ENCODE assay signal across 1 cellular context in genomic region chr6:7270320-7271204, GRCh38.
TF ChIP-seq lines count a peak whose summit lies in the region.

No MANE protein-coding gene starts in this region.

TF ChIP-seq in HepG2, 621 proteins besides CTCF, POLR2A, EP300 and RAD21 (continued from another document and continues in another):
- TF ChIP-seq NFIC (IDR thresholded peaks at IDR 0.05; ENCODE audit: low read length), result peak; percentile 36; the same call in 1 of the 2 replicates
- TF ChIP-seq SOX6 (IDR thresholded peaks at IDR 0.05), result no peak
- peak; percentile 78 for TF ChIP-seq SOX6 (CRISPR knock-in tag; IDR thresholded peaks at IDR 0.05)
- no peak for TF ChIP-seq HMG20B (CRISPR knock-in tag; conservative IDR thresholded peaks at IDR 0.05)
- TF ChIP-seq JUN (CRISPR knock-in tag; IDR thresholded peaks at IDR 0.05), result peak; percentile 58; the same call in 1 of the 2 replicates
- no peak for TF ChIP-seq ZNF430 (CRISPR knock-in tag; IDR thresholded peaks at IDR 0.05)
- peak; percentile 19; the same call in 1 of the 2 replicates for TF ChIP-seq SP4 (CRISPR knock-in tag; IDR thresholded peaks at IDR 0.05)
- no peak for TF ChIP-seq HNRNPUL1 (IDR thresholded peaks at IDR 0.05; ENCODE audit: low read depth, low read length)
- TF ChIP-seq NBN (conservative IDR thresholded peaks at IDR 0.05), result no peak
- TF ChIP-seq ZHX1 (CRISPR knock-in tag; IDR thresholded peaks at IDR 0.05; ENCODE audit: low read depth), result peak; percentile 35; the same call in 1 of the 2 replicates
- TF ChIP-seq, protein P1, sequence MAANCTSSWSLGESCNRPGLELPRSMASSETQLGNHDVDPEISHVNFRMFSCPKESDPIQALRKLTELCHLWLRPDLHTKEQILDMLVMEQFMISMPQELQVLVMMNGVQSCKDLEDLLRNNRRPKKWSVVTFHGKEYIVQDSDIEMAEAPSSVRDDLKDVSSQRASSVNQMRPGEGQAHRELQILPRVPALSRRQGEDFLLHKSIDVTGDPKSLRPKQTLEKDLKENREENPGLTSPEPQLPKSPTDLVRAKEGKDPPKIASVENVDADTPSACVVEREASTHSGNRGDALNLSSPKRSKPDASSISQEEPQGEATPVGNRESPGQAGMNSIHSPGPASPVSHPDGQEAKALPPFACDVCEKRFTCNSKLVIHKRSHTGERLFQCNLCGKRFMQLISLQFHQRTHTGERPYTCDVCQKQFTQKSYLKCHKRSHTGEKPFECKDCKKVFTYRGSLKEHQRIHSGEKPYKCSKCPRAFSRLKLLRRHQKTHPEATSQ (CRISPR knock-in tag; IDR thresholded peaks at IDR 0.05; ENCODE audit: borderline replicate concordance), result no peak
- no peak for TF ChIP-seq ZUFSP (CRISPR knock-in tag; IDR thresholded peaks at IDR 0.05; ENCODE audit: borderline replicate concordance)
- no peak for TF ChIP-seq ATRX (CRISPR knock-in tag; IDR thresholded peaks at IDR 0.05; ENCODE audit: borderline replicate concordance)
- TF ChIP-seq NR2F1 (CRISPR knock-in tag; IDR thresholded peaks at IDR 0.05), result peak; percentile 90 to 91
- no peak for TF ChIP-seq ZNF3 (CRISPR knock-in tag; IDR thresholded peaks at IDR 0.05)
- no peak for TF ChIP-seq ZNF781 (CRISPR knock-in tag; IDR thresholded peaks at IDR 0.05; ENCODE audit: borderline replicate concordance, not compliant biosample characterization)
- peak; percentile 70 for TF ChIP-seq HOXA3 (CRISPR knock-in tag; IDR thresholded peaks at IDR 0.05)
- TF ChIP-seq, protein P2, sequence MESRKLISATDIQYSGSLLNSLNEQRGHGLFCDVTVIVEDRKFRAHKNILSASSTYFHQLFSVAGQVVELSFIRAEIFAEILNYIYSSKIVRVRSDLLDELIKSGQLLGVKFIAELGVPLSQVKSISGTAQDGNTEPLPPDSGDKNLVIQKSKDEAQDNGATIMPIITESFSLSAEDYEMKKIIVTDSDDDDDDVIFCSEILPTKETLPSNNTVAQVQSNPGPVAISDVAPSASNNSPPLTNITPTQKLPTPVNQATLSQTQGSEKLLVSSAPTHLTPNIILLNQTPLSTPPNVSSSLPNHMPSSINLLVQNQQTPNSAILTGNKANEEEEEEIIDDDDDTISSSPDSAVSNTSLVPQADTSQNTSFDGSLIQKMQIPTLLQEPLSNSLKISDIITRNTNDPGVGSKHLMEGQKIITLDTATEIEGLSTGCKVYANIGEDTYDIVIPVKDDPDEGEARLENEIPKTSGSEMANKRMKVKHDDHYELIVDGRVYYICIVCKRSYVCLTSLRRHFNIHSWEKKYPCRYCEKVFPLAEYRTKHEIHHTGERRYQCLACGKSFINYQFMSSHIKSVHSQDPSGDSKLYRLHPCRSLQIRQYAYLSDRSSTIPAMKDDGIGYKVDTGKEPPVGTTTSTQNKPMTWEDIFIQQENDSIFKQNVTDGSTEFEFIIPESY (CRISPR knock-in tag; IDR thresholded peaks at IDR 0.05), result no peak
- peak; percentile 87; the same call in 1 of the 2 replicates for TF ChIP-seq ZNF354B (CRISPR knock-in tag; IDR thresholded peaks at IDR 0.05)
- no peak for TF ChIP-seq EHMT2 (IDR thresholded peaks at IDR 0.05; ENCODE audit: borderline replicate concordance, low read depth, low read length)
- TF ChIP-seq ZNF34 (CRISPR knock-in tag; IDR thresholded peaks at IDR 0.05; ENCODE audit: borderline replicate concordance), result no peak
- TF ChIP-seq MLLT10 (CRISPR knock-in tag; IDR thresholded peaks at IDR 0.05), result no peak
- TF ChIP-seq, protein P3, sequence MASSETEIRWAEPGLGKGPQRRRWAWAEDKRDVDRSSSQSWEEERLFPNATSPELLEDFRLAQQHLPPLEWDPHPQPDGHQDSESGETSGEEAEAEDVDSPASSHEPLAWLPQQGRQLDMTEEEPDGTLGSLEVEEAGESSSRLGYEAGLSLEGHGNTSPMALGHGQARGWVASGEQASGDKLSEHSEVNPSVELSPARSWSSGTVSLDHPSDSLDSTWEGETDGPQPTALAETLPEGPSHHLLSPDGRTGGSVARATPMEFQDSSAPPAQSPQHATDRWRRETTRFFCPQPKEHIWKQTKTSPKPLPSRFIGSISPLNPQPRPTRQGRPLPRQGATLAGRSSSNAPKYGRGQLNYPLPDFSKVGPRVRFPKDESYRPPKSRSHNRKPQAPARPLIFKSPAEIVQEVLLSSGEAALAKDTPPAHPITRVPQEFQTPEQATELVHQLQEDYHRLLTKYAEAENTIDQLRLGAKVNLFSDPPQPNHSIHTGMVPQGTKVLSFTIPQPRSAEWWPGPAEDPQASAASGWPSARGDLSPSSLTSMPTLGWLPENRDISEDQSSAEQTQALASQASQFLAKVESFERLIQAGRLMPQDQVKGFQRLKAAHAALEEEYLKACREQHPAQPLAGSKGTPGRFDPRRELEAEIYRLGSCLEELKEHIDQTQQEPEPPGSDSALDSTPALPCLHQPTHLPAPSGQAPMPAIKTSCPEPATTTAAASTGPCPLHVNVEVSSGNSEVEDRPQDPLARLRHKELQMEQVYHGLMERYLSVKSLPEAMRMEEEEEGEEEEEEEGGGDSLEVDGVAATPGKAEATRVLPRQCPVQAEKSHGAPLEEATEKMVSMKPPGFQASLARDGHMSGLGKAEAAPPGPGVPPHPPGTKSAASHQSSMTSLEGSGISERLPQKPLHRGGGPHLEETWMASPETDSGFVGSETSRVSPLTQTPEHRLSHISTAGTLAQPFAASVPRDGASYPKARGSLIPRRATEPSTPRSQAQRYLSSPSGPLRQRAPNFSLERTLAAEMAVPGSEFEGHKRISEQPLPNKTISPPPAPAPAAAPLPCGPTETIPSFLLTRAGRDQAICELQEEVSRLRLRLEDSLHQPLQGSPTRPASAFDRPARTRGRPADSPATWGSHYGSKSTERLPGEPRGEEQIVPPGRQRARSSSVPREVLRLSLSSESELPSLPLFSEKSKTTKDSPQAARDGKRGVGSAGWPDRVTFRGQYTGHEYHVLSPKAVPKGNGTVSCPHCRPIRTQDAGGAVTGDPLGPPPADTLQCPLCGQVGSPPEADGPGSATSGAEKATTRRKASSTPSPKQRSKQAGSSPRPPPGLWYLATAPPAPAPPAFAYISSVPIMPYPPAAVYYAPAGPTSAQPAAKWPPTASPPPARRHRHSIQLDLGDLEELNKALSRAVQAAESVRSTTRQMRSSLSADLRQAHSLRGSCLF (CRISPR knock-in tag; IDR thresholded peaks at IDR 0.05; ENCODE audit: borderline replicate concordance), result no peak
- TF ChIP-seq, protein P4, sequence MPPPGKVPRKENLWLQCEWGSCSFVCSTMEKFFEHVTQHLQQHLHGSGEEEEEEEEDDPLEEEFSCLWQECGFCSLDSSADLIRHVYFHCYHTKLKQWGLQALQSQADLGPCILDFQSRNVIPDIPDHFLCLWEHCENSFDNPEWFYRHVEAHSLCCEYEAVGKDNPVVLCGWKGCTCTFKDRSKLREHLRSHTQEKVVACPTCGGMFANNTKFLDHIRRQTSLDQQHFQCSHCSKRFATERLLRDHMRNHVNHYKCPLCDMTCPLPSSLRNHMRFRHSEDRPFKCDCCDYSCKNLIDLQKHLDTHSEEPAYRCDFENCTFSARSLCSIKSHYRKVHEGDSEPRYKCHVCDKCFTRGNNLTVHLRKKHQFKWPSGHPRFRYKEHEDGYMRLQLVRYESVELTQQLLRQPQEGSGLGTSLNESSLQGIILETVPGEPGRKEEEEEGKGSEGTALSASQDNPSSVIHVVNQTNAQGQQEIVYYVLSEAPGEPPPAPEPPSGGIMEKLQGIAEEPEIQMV (CRISPR knock-in tag; IDR thresholded peaks at IDR 0.05; ENCODE audit: low read depth), result 0 out of 2 replicates have a peak, but pooled peaks have one; percentile 29
- TF ChIP-seq HMGXB3 (CRISPR knock-in tag; IDR thresholded peaks at IDR 0.05; ENCODE audit: borderline replicate concordance), result no peak
- no peak for TF ChIP-seq SMAD9 (CRISPR knock-in tag; IDR thresholded peaks at IDR 0.05)
- no peak for TF ChIP-seq FOXA1 (IDR thresholded peaks at IDR 0.05)
- no peak for TF ChIP-seq FOXA1 (CRISPR knock-in tag; IDR thresholded peaks at IDR 0.05)
- TF ChIP-seq, protein P5, sequence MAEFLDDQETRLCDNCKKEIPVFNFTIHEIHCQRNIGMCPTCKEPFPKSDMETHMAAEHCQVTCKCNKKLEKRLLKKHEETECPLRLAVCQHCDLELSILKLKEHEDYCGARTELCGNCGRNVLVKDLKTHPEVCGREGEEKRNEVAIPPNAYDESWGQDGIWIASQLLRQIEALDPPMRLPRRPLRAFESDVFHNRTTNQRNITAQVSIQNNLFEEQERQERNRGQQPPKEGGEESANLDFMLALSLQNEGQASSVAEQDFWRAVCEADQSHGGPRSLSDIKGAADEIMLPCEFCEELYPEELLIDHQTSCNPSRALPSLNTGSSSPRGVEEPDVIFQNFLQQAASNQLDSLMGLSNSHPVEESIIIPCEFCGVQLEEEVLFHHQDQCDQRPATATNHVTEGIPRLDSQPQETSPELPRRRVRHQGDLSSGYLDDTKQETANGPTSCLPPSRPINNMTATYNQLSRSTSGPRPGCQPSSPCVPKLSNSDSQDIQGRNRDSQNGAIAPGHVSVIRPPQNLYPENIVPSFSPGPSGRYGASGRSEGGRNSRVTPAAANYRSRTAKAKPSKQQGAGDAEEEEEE (CRISPR knock-in tag; IDR thresholded peaks at IDR 0.05; ENCODE audit: borderline replicate concordance), result no peak
- no peak for TF ChIP-seq ZNF567 (CRISPR knock-in tag; IDR thresholded peaks at IDR 0.05; ENCODE audit: borderline replicate concordance)
- no peak for TF ChIP-seq ZNF530 (CRISPR knock-in tag; IDR thresholded peaks at IDR 0.05; ENCODE audit: low read depth)
- no peak; the same call in 1 of the 2 replicates for TF ChIP-seq SAFB2 (CRISPR knock-in tag; IDR thresholded peaks at IDR 0.05; ENCODE audit: borderline replicate concordance, low read depth)
- TF ChIP-seq, protein P6, sequence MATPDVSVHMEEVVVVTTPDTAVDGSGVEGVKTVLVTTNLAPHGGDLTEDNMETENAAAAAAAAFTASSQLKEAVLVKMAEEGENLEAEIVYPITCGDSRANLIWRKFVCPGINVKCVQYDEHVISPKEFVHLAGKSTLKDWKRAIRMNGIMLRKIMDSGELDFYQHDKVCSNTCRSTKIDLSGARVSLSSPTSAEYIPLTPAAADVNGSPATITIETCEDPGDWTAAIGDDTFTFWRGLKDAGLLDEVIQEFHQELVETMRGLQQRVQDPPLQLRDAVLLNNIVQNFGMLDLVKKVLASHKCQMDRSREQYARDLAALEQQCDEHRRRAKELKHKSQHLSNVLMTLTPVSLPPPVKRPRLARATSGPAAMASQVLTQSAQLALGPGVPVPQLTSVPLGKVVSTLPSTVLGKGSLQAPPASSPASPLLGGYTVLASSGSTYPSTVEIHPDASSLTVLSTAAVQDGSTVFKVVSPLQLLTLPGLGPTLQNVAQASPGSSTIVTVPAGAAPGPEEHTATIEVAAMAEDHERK (CRISPR knock-in tag; IDR thresholded peaks at IDR 0.05; ENCODE audit: low read depth), result no peak
